7 cellular contexts compared by ENCODE assay signal in genomic region chr5:70870628-70871027, GRCh38. TPM values are rescaled to one million over a fixed set of nuclear protein-coding genes. Genes with fewer than 3 reads are reported as not detected.
A peak's percentile ranks its signal among the peaks of the same experiment; 100 is the strongest.
DNase-seq lines count a peak whose midpoint lies in the region; ATAC-seq and TF ChIP-seq lines count a peak whose summit lies in the region.
"Not testable (repeated sequence)": the region's sequence is repeated elsewhere in the genome, so short reads cannot be mapped to it uniquely, and the experiment has no call there.

No MANE protein-coding gene starts in this region.

- not testable (repeated sequence) for H3K4me3 ChIP-seq in GM23338; PC-3 (ENCODE audit: low read length); RWPE2 (ENCODE audit: severe bottlenecking)

- not testable (repeated sequence) for TF ChIP-seq CTCF in GM23338 (conservative IDR thresholded peaks at IDR 0.05; ENCODE audit: low read depth in 2 of 2); PC-3 (conservative IDR thresholded peaks at IDR 0.05; ENCODE audit: low read depth, low read length); RWPE2 (IDR thresholded peaks at IDR 0.05; ENCODE audit: poor library complexity, severe bottlenecking); foreskin keratinocyte (conservative IDR thresholded peaks at IDR 0.05)

- H3K9ac ChIP-seq in PC-3 (ENCODE audit: low read length): not testable (repeated sequence)

- H2AFZ ChIP-seq in GM23338; PC-3 (ENCODE audit: low read length): not testable (repeated sequence)

- ATAC-seq in GM23338 (peak; percentile 58), HG02610 (IDR thresholded peaks at IDR 0.05; ENCODE audit: unreplicated experiment) (peak; percentile 67), PC-3 (peak; percentile 55), RWPE2 (ENCODE audit: low read depth) (peak; percentile 84), foreskin keratinocyte (peak; percentile 97)
- peak; percentile 23 for ATAC-seq in activated T-helper 17 cell treated with anti-CD3 and anti-CD28 coated beads, Interleukin-2, amount 50 U/mL, for 72 hours (replicated peaks)
- ATAC-seq in stimulated activated naive CD8-positive, alpha-beta T cell treated with anti-CD3 and anti-CD28 coated beads, Interleukin-15, Interleukin-2, amounts not matched to agents 100 U/mL and 50 U/mL, for 24 hours: peak; percentile 66

- BruUV-seq in PC-3 (replicated peaks; lab: Mats Ljungman, UMichigan): TSS peak; percentile 15

- not testable (repeated sequence) for H3K9me3 ChIP-seq in PC-3 (ENCODE audit: low read length); RWPE2 (ENCODE audit: severe bottlenecking)

- H3K4me3 Mint-ChIP-seq in GM23338; activated T-helper 17 cell treated with anti-CD3 and anti-CD28 coated beads, Interleukin-2, amount 50 U/mL, for 72 hours: not testable (repeated sequence)

- H3K27ac ChIP-seq in GM23338 (ENCODE audit: low read depth); PC-3 (ENCODE audit: low read length); RWPE2 (ENCODE audit: poor library complexity, severe bottlenecking); foreskin keratinocyte: not testable (repeated sequence)

- H3K27me3 Mint-ChIP-seq in GM23338 (ENCODE audit: insufficient read depth, low read depth, poor library complexity); activated T-helper 17 cell treated with anti-CD3 and anti-CD28 coated beads, Interleukin-2, amount 50 U/mL, for 72 hours: not testable (repeated sequence)

- DNase-seq in GM23338 (ENCODE audit: low spot score); PC-3; RWPE2 (ENCODE audit: low spot score); foreskin keratinocyte; stimulated activated naive CD8-positive, alpha-beta T cell treated with anti-CD3 and anti-CD28 coated beads, Interleukin-15, Interleukin-2, amounts not matched to agents 100 U/mL and 50 U/mL, for 24 hours: not testable (repeated sequence)

- H3K4me1 ChIP-seq in GM23338 (ENCODE audit: insufficient read depth); PC-3 (ENCODE audit: insufficient read depth, low read length); RWPE2 (ENCODE audit: insufficient read depth, poor library complexity, severe bottlenecking); foreskin keratinocyte: not testable (repeated sequence)

- H3K27ac Mint-ChIP-seq in GM23338; activated T-helper 17 cell treated with anti-CD3 and anti-CD28 coated beads, Interleukin-2, amount 50 U/mL, for 72 hours: not testable (repeated sequence)

- not testable (repeated sequence) for H3K36me3 ChIP-seq in GM23338 (ENCODE audit: insufficient read depth); PC-3 (ENCODE audit: low read depth, low read length); RWPE2 (ENCODE audit: low read depth)

- H3K79me2 ChIP-seq in GM23338 (replicated peaks; ENCODE audit: insufficient read depth); PC-3 (ENCODE audit: low read length): not testable (repeated sequence)

- not testable (repeated sequence) for H3K36me3 Mint-ChIP-seq in GM23338 (ENCODE audit: low read depth); activated T-helper 17 cell treated with anti-CD3 and anti-CD28 coated beads, Interleukin-2, amount 50 U/mL, for 72 hours (ENCODE audit: low read depth)

- H3K4me1 Mint-ChIP-seq in GM23338; activated T-helper 17 cell treated with anti-CD3 and anti-CD28 coated beads, Interleukin-2, amount 50 U/mL, for 72 hours: not testable (repeated sequence)

- POLR2A ChIA-PET in PC-3 (lab: Charles Lee; ENCODE audit: unreplicated experiment): not testable (repeated sequence)

- H3K27me3 ChIP-seq in GM23338 (ENCODE audit: insufficient read depth); PC-3 (ENCODE audit: low read length); RWPE2 (ENCODE audit: insufficient read depth, poor library complexity, severe bottlenecking); foreskin keratinocyte: not testable (repeated sequence)

- H3F3A ChIP-seq in GM23338 (replicated peaks; ENCODE audit: low read depth); PC-3 (ENCODE audit: low read length, unreplicated experiment): not testable (repeated sequence)

- H3K4me2 ChIP-seq in GM23338; PC-3 (ENCODE audit: low read length): not testable (repeated sequence)

- H3K9me3 Mint-ChIP-seq in GM23338; activated T-helper 17 cell treated with anti-CD3 and anti-CD28 coated beads, Interleukin-2, amount 50 U/mL, for 72 hours: not testable (repeated sequence)

- CTCF ChIA-PET in PC-3 (lab: Charles Lee): not testable (repeated sequence)

- H4K20me1 ChIP-seq in GM23338 (replicated peaks; ENCODE audit: insufficient read depth); PC-3 (ENCODE audit: low read length): not testable (repeated sequence)

- H3K9me2 ChIP-seq in GM23338 (ENCODE audit: insufficient read depth); PC-3 (replicated peaks; ENCODE audit: low read length): not testable (repeated sequence)

- intact Hi-C loops in PC-3 (cut with micrococcal nuclease): not testable (repeated sequence)

RNA-seq across cellular contexts. Expression of gene SERF1A, which starts 29.8 kb away (rescaled TPM):
- total RNA-seq in GM23338 (2014; rRNA removed; shearing (Covaris generic)): 21.8 and 46.6 TPM in 2 replicates
- polyA plus RNA-seq in GM23338 (2016; fragmentation: Nextera tagmentation; extraction: Ambion mirVana) (40.0 and 48.0 TPM in 2 replicates), foreskin keratinocyte (0.75 and 3.1 TPM in 2 replicates)
- total RNA-seq in PC-3 (2014; rRNA removed) (2.1 TPM in 1 of 2 replicates, not detected in the other), foreskin keratinocyte (1.8 and 2.8 TPM in 2 replicates)
- total RNA-seq in activated T-helper 17 cell treated with anti-CD3 and anti-CD28 coated beads, Interleukin-2, amount 50 U/mL, for 72 hours: 1 to 10 TPM; 3.6 to 4.5 TPM

RNA-seq across cellular contexts. Expression of gene SMN1, which starts 54.3 kb away (rescaled TPM):
- total RNA-seq in GM23338 (2014; rRNA removed; shearing (Covaris generic)): 44.8 and 50.1 TPM in 2 replicates
- polyA plus RNA-seq in GM23338 (2016; fragmentation: Nextera tagmentation; extraction: Ambion mirVana) (130 and 142 TPM in 2 replicates), foreskin keratinocyte (37.7 and 42.3 TPM in 2 replicates)
- total RNA-seq in PC-3 (2014; rRNA removed) (42.9 and 55.2 TPM in 2 replicates), foreskin keratinocyte (42.1 and 55.1 TPM in 2 replicates)
- 10 to 100 TPM; 51.7 to 53.8 TPM for total RNA-seq in activated T-helper 17 cell treated with anti-CD3 and anti-CD28 coated beads, Interleukin-2, amount 50 U/mL, for 72 hours

Comparison
In these comparisons a context has a peak if more than half of its experiments do, and no peak if none do; other contexts are left out.
1. ATAC-seq: peak in every context shown above with its lines; median percentile 97 in foreskin keratinocyte; 84 in RWPE2; 67 in HG02610; 66 in stimulated activated naive CD8-positive, alpha-beta T cell treated with anti-CD3 and anti-CD28 coated beads, Interleukin-15, Interleukin-2, amounts not matched to agents 100 U/mL and 50 U/mL, for 24 hours; 58 in GM23338; 55 in PC-3; 23 in activated T-helper 17 cell treated with anti-CD3 and anti-CD28 coated beads, Interleukin-2, amount 50 U/mL, for 72 hours.